In the genomic region with DNA sequence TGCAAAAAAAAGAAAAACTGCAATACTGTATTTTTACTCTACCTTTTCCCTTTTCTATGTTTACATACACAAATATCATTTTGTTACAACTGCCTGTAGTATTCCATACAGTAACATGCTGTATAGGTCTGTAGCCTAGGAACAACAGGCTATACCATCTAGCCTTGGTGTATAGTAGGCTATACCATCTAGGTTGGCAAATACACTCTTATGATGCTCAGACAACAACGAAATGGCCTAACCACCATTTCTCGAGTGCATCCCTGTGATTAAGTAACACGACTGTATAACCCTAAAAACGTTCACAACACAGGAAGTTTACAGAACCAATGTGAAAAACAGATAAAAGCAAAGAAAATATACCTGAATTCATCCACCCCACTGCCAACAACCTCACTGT, we compare ENCODE assay signal across 20 cellular contexts.
A peak's percentile ranks its signal among the peaks of the same experiment; 100 is the strongest.
DNase-seq lines count a peak whose midpoint lies in the region; ATAC-seq, FAIRE-seq and TF ChIP-seq lines count a peak whose summit lies in the region.
"Had no signal": no experiment of that assay in that cellular context is flagged by ENCODE, and none has a peak within 500 bp of the region (broad histone marks: within the 10 kb centered on the region; RNA-seq: fewer than 3 reads in every experiment).

No MANE protein-coding gene starts in this region.

- H3K9me3 Mint-ChIP-seq in CD4-positive, alpha-beta T cell: no peaks in the 10 kb centered on the region
- H3K9me3 Mint-ChIP-seq: CD8-positive, alpha-beta T cell had no signal

- H3K4me1 ChIP-seq in hepatocyte (ENCODE audit: insufficient read depth) (no peaks in the 10 kb centered on the region), suprapubic skin (peaks cover 6% of the 10 kb centered on the region)

- POLR2A ChIA-PET in CD4-positive, alpha-beta T cell (lab: Charles Lee): no interaction called here

- no peaks in the 10 kb centered on the region for H3K9me3 ChIP-seq in CD4-positive, alpha-beta T cell (ENCODE audit: control insufficient read depth, low read length)
- no peaks in the 10 kb centered on the region for H3K9me3 ChIP-seq in hepatocyte (ENCODE audit: low read depth)
- no peaks in the 10 kb centered on the region for H3K9me3 ChIP-seq in suprapubic skin
- H3K9me3 ChIP-seq: A549 had no signal

- no peak for TF ChIP-seq POLR2A in suprapubic skin (IDR thresholded peaks at IDR 0.05)

- no peak for TF ChIP-seq CTCF in CD4-positive, alpha-beta T cell (IDR thresholded peaks at IDR 0.05)
- TF ChIP-seq CTCF in D721Med (IDR thresholded peaks at IDR 0.05; ENCODE audit: insufficient read depth, missing control alignments) (no peak), hepatocyte (IDR thresholded peaks at IDR 0.05; ENCODE audit: poor library complexity) (no peak), suprapubic skin (IDR thresholded peaks at IDR 0.05) (no peak)

- H3K79me2 ChIP-seq in hepatocyte: peaks cover 98% of the 10 kb centered on the region

- H3K36me3 Mint-ChIP-seq in CD4-positive, alpha-beta T cell (ENCODE audit: low read depth): peaks cover 31% of the 10 kb centered on the region

- TF ChIP-seq EP300 in suprapubic skin (IDR thresholded peaks at IDR 0.05): no peak

- no peaks in the 10 kb centered on the region for H3K27me3 ChIP-seq in CD4-positive, alpha-beta T cell (ENCODE audit: control insufficient read depth, insufficient read depth, low read length)
- H3K27me3 ChIP-seq in hepatocyte (no peaks in the 10 kb centered on the region), suprapubic skin (no peaks in the 10 kb centered on the region)

- H3K4me1 Mint-ChIP-seq in CD4-positive, alpha-beta T cell (ENCODE audit: low read depth): peaks cover 61% of the 10 kb centered on the region

- CTCF ChIA-PET in CD4-positive, alpha-beta T cell (lab: Charles Lee): no interaction called here

- no peaks in the 10 kb centered on the region for H3K9me2 ChIP-seq in hepatocyte (replicated peaks; ENCODE audit: insufficient read depth)

- no peak overlapping the region for H3K27ac ChIP-seq in CD4-positive, alpha-beta T cell (ENCODE audit: low read depth, low read length)
- peak overlapping the region; percentile 8 for H3K27ac ChIP-seq in hepatocyte
- H3K27ac ChIP-seq in suprapubic skin: no peak overlapping the region
- H3K27ac ChIP-seq: A549 had no signal

- ATAC-seq in CD4-positive, alpha-beta T cell (ENCODE audit: poor library complexity): no peak
- no peak for ATAC-seq in HG02981 (IDR thresholded peaks at IDR 0.05; ENCODE audit: unreplicated experiment)
- ATAC-seq: A549; CD8-positive, alpha-beta T cell had no signal

- WGBS in hepatocyte (ENCODE audit: low lambda C conversion rate, missing lambda C conversion rate): 97% methylated on average over 4 of the region's 4 CpGs
- 91% methylated on average over 4 of the region's 4 CpGs for WGBS in suprapubic skin

- H3K4me3 Mint-ChIP-seq in CD4-positive, alpha-beta T cell: no peak overlapping the region
- H3K4me3 Mint-ChIP-seq: CD8-positive, alpha-beta T cell had no signal

- H3K27me3 Mint-ChIP-seq in CD4-positive, alpha-beta T cell: no peaks in the 10 kb centered on the region

- H3K4me3 ChIP-seq in hepatocyte (no peak overlapping the region), suprapubic skin (no peak overlapping the region)
- H3K4me3 ChIP-seq: A549 had no signal

- peaks cover 18% of the 10 kb centered on the region for H4K20me1 ChIP-seq in hepatocyte (ENCODE audit: insufficient read depth, poor library complexity, severe bottlenecking)

- H3K36me3 ChIP-seq in hepatocyte (replicated peaks; ENCODE audit: insufficient read depth, low read depth) (no peaks in the 10 kb centered on the region), suprapubic skin (peaks cover 12% of the 10 kb centered on the region)

- no peak overlapping the region for H2AFZ ChIP-seq in hepatocyte

- FAIRE-seq in D721Med (lab: Jason Lieb, UNC) (peak; percentile 44), HTR-8/SVneo (lab: Jason Lieb, UNC) (peak; percentile 4)
- FAIRE-seq: A549, G401.6, GM12892 had no signal

- intact Hi-C loops in CD4-positive, alpha-beta T cell (cut with DNase I, micrococcal nuclease): no loop called here

- no peak for DNase-seq in CD4-positive, alpha-beta T cell
- no peak for DNase-seq in D721Med (ENCODE audit: insufficient read length, low spot score)
- DNase-seq in HTR-8/SVneo (ENCODE audit: insufficient read length, low spot score): no peak
- DNase-seq in hepatocyte (ENCODE audit: low spot score): no peak
- no peak for DNase-seq in suprapubic skin (ENCODE audit: low spot score in 2 of 2)
- no peak for DNase-seq in COR-L47 (lab: John Stamatoyannopoulos, UW)
- DNase-seq: 8988T; ACHN; C1 segment of cervical spinal cord; Calu3; CD8-positive, alpha-beta T cell; DMS153; DND-41; GOT3; H7; HCEC 1CT had no signal

- H3K4me2 ChIP-seq in hepatocyte: no peak overlapping the region
- H3K4me2 ChIP-seq: A549 had no signal

- peak overlapping the region; percentile 47 for H3K27ac Mint-ChIP-seq in CD4-positive, alpha-beta T cell
- H3K27ac Mint-ChIP-seq: CD8-positive, alpha-beta T cell had no signal
